ENCODE assay signal across 9 cellular contexts in genomic region chr16:50482271-50482670, GRCh38.
"Had no signal": no experiment of that assay in that cellular context is flagged by ENCODE, and none has a peak within 500 bp of the region (broad histone marks: within the 10 kb centered on the region; RNA-seq: fewer than 3 reads in every experiment).

No MANE protein-coding gene starts in this region.

- H3K27ac Mint-ChIP-seq: HFFc6, IgD-negative memory B cell had no signal

- H3K4me1 Mint-ChIP-seq: IgD-negative memory B cell had no signal

- H3K36me3 ChIP-seq: HAP-1 had no signal

- H3K9me3 Mint-ChIP-seq: HFFc6 had no signal

- H3K9me3 ChIP-seq: HAP-1 had no signal

- H3K27ac ChIP-seq: GM23248, HL-60 had no signal

- H3K36me3 Mint-ChIP-seq: IgD-negative memory B cell had no signal

- H3K4me3 ChIP-seq: GM23248, HAP-1 had no signal

- H3K4me3 Mint-ChIP-seq: HFFc6, IgD-negative memory B cell had no signal

- ATAC-seq: HCT116, HepG2 had no signal

- DNase-seq: GM23248, GOT3, H7, HFFc6 had no signal
